Comparison of ENCODE assay signal across 11 cellular contexts in genomic region chr16:28090646-28091377, GRCh38. TPM values are rescaled to one million over a fixed set of nuclear protein-coding genes. Genes with fewer than 3 reads are reported as not detected.
DNase-seq lines count a peak whose midpoint lies in the region; ATAC-seq and TF ChIP-seq lines count a peak whose summit lies in the region.
"Had no signal": no experiment of that assay in that cellular context is flagged by ENCODE, and none has a peak within 500 bp of the region (broad histone marks: within the 10 kb centered on the region; RNA-seq: fewer than 3 reads in every experiment).

No MANE protein-coding gene starts in this region.

- H3K36me3 ChIP-seq in PC-3 (ENCODE audit: low read depth, low read length) (no peaks in the 10 kb centered on the region), smooth muscle cell (ENCODE audit: low read depth) (no peaks in the 10 kb centered on the region)

- H3K4me2 ChIP-seq in PC-3 (ENCODE audit: low read length) (no peak overlapping the region), smooth muscle cell (no peak overlapping the region)
- H3K4me2 ChIP-seq: A549 had no signal

- no peaks in the 10 kb centered on the region for H4K20me1 ChIP-seq in PC-3 (ENCODE audit: low read length)
- peaks cover 16% of the 10 kb centered on the region for H4K20me1 ChIP-seq in smooth muscle cell (ENCODE audit: low read depth)

- H3K4me3 ChIP-seq in PC-3 (ENCODE audit: low read length) (no peak overlapping the region), fibroblast of mammary gland (ENCODE audit: control insufficient read depth, low read depth, low read length) (no peak overlapping the region), smooth muscle cell (no peak overlapping the region), lower leg skin (ENCODE audit: low read depth, poor library complexity, severe bottlenecking) (no peak overlapping the region)
- H3K4me3 ChIP-seq: A549 had no signal

- peak; percentile 38 for TF ChIP-seq CTCF in PC-3 (conservative IDR thresholded peaks at IDR 0.05; ENCODE audit: low read depth, low read length)
- peak; percentile 20 for TF ChIP-seq CTCF in fibroblast of mammary gland (conservative IDR thresholded peaks at IDR 0.05; ENCODE audit: control insufficient read depth, insufficient read depth, low read depth, low read length)
- TF ChIP-seq CTCF in smooth muscle cell (IDR thresholded peaks at IDR 0.05; ENCODE audit: borderline replicate concordance, insufficient read depth, poor library complexity, severe bottlenecking) = peak; percentile 29
- no peak for TF ChIP-seq CTCF in lower leg skin (IDR thresholded peaks at IDR 0.05)

- H3F3A ChIP-seq in PC-3 (ENCODE audit: low read length, unreplicated experiment) (no peaks in the 10 kb centered on the region), smooth muscle cell (ENCODE audit: low read depth) (no peaks in the 10 kb centered on the region)

- no peak overlapping the region for H3K9ac ChIP-seq in PC-3 (ENCODE audit: low read length)
- H3K9ac ChIP-seq in smooth muscle cell (ENCODE audit: low read depth) = no peak overlapping the region

- intact Hi-C loops in PC-3 (cut with micrococcal nuclease) (no loop called here), lower leg skin (cut with DNase I; ENCODE audit: low total_unique reads) (no loop called here)

- H3K9me2 ChIP-seq in PC-3 (replicated peaks; ENCODE audit: low read length) = no peaks in the 10 kb centered on the region

- H3K9me3 ChIP-seq in PC-3 (ENCODE audit: low read length) (no peaks in the 10 kb centered on the region), smooth muscle cell (replicated peaks; ENCODE audit: low read depth) (no peaks in the 10 kb centered on the region)
- H3K9me3 ChIP-seq: A549 had no signal

- DNase-seq in NCI-H82 (lab: John Stamatoyannopoulos, UW) = peak; percentile 36
- DNase-seq in NCI-H82 treated with DMSO at 0.1 percent for 48 hours (lab: John Stamatoyannopoulos, UW; ENCODE audit: unreplicated experiment) = no peak
- DNase-seq in PC-3 = peak; percentile 36
- peak; percentile 45 for DNase-seq in fibroblast of mammary gland (ENCODE audit: low read depth)
- DNase-seq in smooth muscle cell (lab: John Stamatoyannopoulos, UW; ENCODE audit: unreplicated experiment) = no peak
- DNase-seq in NCI-H1436 treated with DMSO at 0.1 percent for 48 hours (lab: John Stamatoyannopoulos, UW) = no peak
- no peak for DNase-seq in NCI-H748 (lab: John Stamatoyannopoulos, UW; ENCODE audit: unreplicated experiment)
- no peak for DNase-seq in lower leg skin (ENCODE audit: low spot score in 2 of 2)
- DNase-seq: activated CD4-positive, alpha-beta memory T cell treated with anti-CD3 and anti-CD28 coated beads, Interleukin-2, amount 10 ng/mL, durations not matched to agents 7 days and 5 days; MV-4-11 had no signal

- H3K79me2 ChIP-seq in PC-3 (ENCODE audit: low read length) (no peaks in the 10 kb centered on the region), smooth muscle cell (ENCODE audit: low read depth) (no peaks in the 10 kb centered on the region)

- POLR2A ChIA-PET in PC-3 (lab: Charles Lee; ENCODE audit: unreplicated experiment) = no interaction called here

- CTCF ChIA-PET in PC-3 (lab: Charles Lee) = no interaction called here

- ATAC-seq in PC-3 = peak; percentile 29; the same call in 1 of the 2 replicates

- TF ChIP-seq POLR2A in lower leg skin (IDR thresholded peaks at IDR 0.05) = no peak

- WGBS in smooth muscle cell (ENCODE audit: low lambda C conversion rate) = 69% methylated on average over 19 of the region's 19 CpGs
- WGBS in lower leg skin, 2 donors = 82 to 83% methylated on average over 14 to 19 of the region's 19 CpGs

- H3K27ac ChIP-seq in PC-3 (ENCODE audit: low read length) = no peak overlapping the region
- H3K27ac ChIP-seq in smooth muscle cell (ENCODE audit: low read depth) = peak overlapping the region; percentile 44
- H3K27ac ChIP-seq: A549 had no signal

- H3K27me3 ChIP-seq in PC-3 (ENCODE audit: low read length) (no peaks in the 10 kb centered on the region), smooth muscle cell (ENCODE audit: low read depth) (no peaks in the 10 kb centered on the region)

- H3K4me1 ChIP-seq in PC-3 (ENCODE audit: insufficient read depth, low read length) = no peaks in the 10 kb centered on the region
- H3K4me1 ChIP-seq in smooth muscle cell (ENCODE audit: low read depth) = peaks cover 5% of the 10 kb centered on the region
- H3K4me1 ChIP-seq: A549 had no signal

- no TSS peak for BruUV-seq in PC-3 (replicated peaks; lab: Mats Ljungman, UMichigan)

- H2AFZ ChIP-seq in PC-3 (ENCODE audit: low read length) = no peak overlapping the region
- H2AFZ ChIP-seq in smooth muscle cell (ENCODE audit: low read depth) = no peak overlapping the region

RNA-seq across cellular contexts. Expression of gene GSG1L, which starts 27.3 kb away (rescaled TPM):
- total RNA-seq in PC-3 (2014; rRNA removed) (not detected in 2 replicates), smooth muscle cell (0.31 and 0.40 TPM in 2 replicates), lower leg skin (1 to 10 TPM in 1 of 4 donors, under 1 TPM in 2, not detected in 1; 0.49 to 1.1 (median 0.59) TPM)
- not detected in 2 replicates for polyA plus RNA-seq in smooth muscle cell
- polyA plus RNA-seq: A549 had no signal

Comparison
In these comparisons a context has a peak if more than half of its experiments do, and no peak if none do; other contexts are left out.
1. DNase-seq: peak in NCI-H82 (single experiment), PC-3 (single experiment) and fibroblast of mammary gland (single experiment); none in NCI-H82 treated with DMSO at 0.1 percent for 48 hours (single experiment), smooth muscle cell (single experiment), NCI-H1436 treated with DMSO at 0.1 percent for 48 hours (single experiment), NCI-H748 (single experiment) and lower leg skin (0 of 2).
2. CTCF ChIP-seq: peak in PC-3 (single experiment), fibroblast of mammary gland (single experiment) and smooth muscle cell (single experiment); none in lower leg skin (0 of 3).